14 cellular contexts compared by ENCODE assay signal in the genomic region with DNA sequence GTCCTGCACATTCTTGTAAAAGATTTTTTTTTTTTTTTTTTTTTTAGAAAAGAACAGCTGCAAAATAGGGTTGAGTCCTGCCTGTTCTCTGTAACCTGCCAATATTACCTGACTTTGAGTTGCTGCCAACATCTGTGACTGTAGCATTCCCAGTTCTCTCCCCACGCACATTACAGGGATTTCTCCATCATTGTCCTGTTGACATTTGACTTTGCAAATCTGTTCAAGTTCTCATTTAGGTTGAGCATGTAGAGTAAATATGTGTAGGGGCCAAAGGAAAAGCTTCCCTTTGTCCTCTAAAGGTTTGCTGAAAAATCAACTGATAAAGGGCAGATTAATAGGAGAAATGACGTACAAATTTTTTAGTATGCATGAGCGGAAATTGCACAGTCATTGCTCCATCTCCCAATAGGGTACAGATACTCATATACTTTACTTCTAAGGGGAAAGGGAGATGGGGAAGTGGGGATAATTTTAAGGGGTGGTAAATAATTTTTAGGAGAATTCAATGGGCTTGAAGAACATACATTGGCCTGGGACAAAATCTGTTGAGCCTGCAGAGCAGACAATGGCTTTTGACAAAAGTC.
DNase-seq lines count a peak whose midpoint lies in the region; ATAC-seq and TF ChIP-seq lines count a peak whose summit lies in the region.
"Had no signal": no experiment of that assay in that cellular context is flagged by ENCODE, and none has a peak within 500 bp of the region (broad histone marks: within the 10 kb centered on the region; RNA-seq: fewer than 3 reads in every experiment).

No MANE protein-coding gene starts in this region.

- no TSS peak for BruUV-seq in IMR-90 (replicated peaks; lab: Mats Ljungman, UMichigan)

- TF ChIP-seq CTCF in IMR-90 (conservative IDR thresholded peaks at IDR 0.05; ENCODE audit: low read depth, low read length) = no peak

- no peak for TF ChIP-seq POLR2A in IMR-90 (IDR thresholded peaks at IDR 0.05; ENCODE audit: low read depth, low read length)

- H3K14ac ChIP-seq in IMR-90 (replicated peaks; ENCODE audit: low read depth, low read length) = no peak overlapping the region

- H4K20me1 ChIP-seq in IMR-90 (ENCODE audit: insufficient read depth, low read length) = no peaks in the 10 kb centered on the region

- H3K36me3 ChIP-seq in IMR-90 (ENCODE audit: control insufficient read depth, insufficient read depth, low read length) = no peaks in the 10 kb centered on the region
- H3K36me3 ChIP-seq: BE2C had no signal

- in situ Hi-C loops in IMR-90 (cut with MboI; ENCODE audit: low sequenced_read_pairs) = no loop called here

- H2AK9ac ChIP-seq in IMR-90 (replicated peaks; ENCODE audit: low read depth, low read length, poor library complexity) = no peak overlapping the region

- H3K18ac ChIP-seq in IMR-90 (ENCODE audit: low read depth, low read length) = no peak overlapping the region

- no peaks in the 10 kb centered on the region for H3K79me1 ChIP-seq in IMR-90 (ENCODE audit: low read depth in 1 of 2, low read length in 2 of 2)

- H4K5ac ChIP-seq in IMR-90 (ENCODE audit: low read depth, low read length) = no peak overlapping the region

- no peak overlapping the region for H3K27ac ChIP-seq in IMR-90 (ENCODE audit: insufficient read depth, low read length)
- H3K27ac ChIP-seq: C4-2B had no signal

- CTCF ChIA-PET in IMR-90 (lab: Yijun Ruan, JAX) = interaction anchor here (0.6 kb wide), 1 partner anchor 1147 kb away, joined by 4 read pairs; no protein-coding TSS in a partner anchor

- H3K23ac ChIP-seq in IMR-90 (ENCODE audit: low read depth, low read length) = no peak overlapping the region

- no peak overlapping the region for H2BK120ac ChIP-seq in IMR-90 (ENCODE audit: low read depth, low read length)

- TF ChIP-seq RAD21 in IMR-90 (IDR thresholded peaks at IDR 0.05; ENCODE audit: low read length) = no peak

- H3K56ac ChIP-seq in IMR-90 (ENCODE audit: extremely low read depth, insufficient read depth, low read length) = no peak overlapping the region

- intact Hi-C loops in IMR-90 (cut with micrococcal nuclease) = no loop called here

- H3K4me2 ChIP-seq in IMR-90 (ENCODE audit: low read depth, low read length) = no peak overlapping the region

- peaks cover 2% of the 10 kb centered on the region; the same call in 1 of the 2 replicates for H3K9me3 ChIP-seq in IMR-90 (ENCODE audit: control insufficient read depth, insufficient read depth, low read length)
- H3K9me3 ChIP-seq: BE2C had no signal

- no peak overlapping the region for H3K9ac ChIP-seq in IMR-90 (ENCODE audit: low read depth, low read length)

- no CpG with 5 or more reads among the region's 3 CpGs for WGBS in IMR-90 (ENCODE audit: extremely low coverage in 2 of 2, insufficient read length in 1 of 2), 2 experiments

- H3K4me1 ChIP-seq in IMR-90 (ENCODE audit: control insufficient read depth, insufficient read depth, low read length) = no peaks in the 10 kb centered on the region
- H3K4me1 ChIP-seq: BE2C had no signal

- DNase-seq in NCI-H2171 treated with DMSO at 0.1 percent for 48 hours (lab: John Stamatoyannopoulos, UW) (peak; percentile 59), NCI-H2171 (lab: John Stamatoyannopoulos, UW) (no peak), IMR-90 (no peak), left lobe of liver (ENCODE audit: low spot score) (peak; percentile 79), GF-D8 (lab: John Stamatoyannopoulos, UW) (no peak)
- DNase-seq in activated CD4-positive, alpha-beta T cell treated with anti-CD3 and anti-CD28 coated beads, Interleukin-2, amount 50 U/mL, for 1 hour = no peak
- DNase-seq: 8988T; BE2C; CD4-positive, alpha-beta memory T cell; DMS53; KG1 had no signal

- ATAC-seq in IMR-90 (ENCODE audit: low read depth) (no peak), left lobe of liver (peak; percentile 66), HG02852 (IDR thresholded peaks at IDR 0.05; ENCODE audit: unreplicated experiment) (no peak)
- ATAC-seq: HCT116 had no signal

- H3K9me1 ChIP-seq in IMR-90 (ENCODE audit: insufficient read depth, low read length) = no peaks in the 10 kb centered on the region

- no peak overlapping the region for H2BK15ac ChIP-seq in IMR-90 (ENCODE audit: low read depth, low read length)

- no peak overlapping the region for H2BK20ac ChIP-seq in IMR-90 (ENCODE audit: low read depth, low read length)

- POLR2A ChIA-PET in IMR-90 (lab: Charles Lee; ENCODE audit: unreplicated experiment) = no interaction called here

- no peak overlapping the region for H2AFZ ChIP-seq in IMR-90 (replicated peaks; ENCODE audit: low read length, poor library complexity)

- H3K27me3 ChIP-seq in IMR-90 (ENCODE audit: control insufficient read depth, insufficient read depth, low read length) = no peaks in the 10 kb centered on the region
- H3K27me3 ChIP-seq: BE2C had no signal

- dilution Hi-C loops in IMR-90 (cut with HindIII; ENCODE audit: low sequenced_read_pairs, unreplicated experiment) = no loop called here

- H3K4ac ChIP-seq in IMR-90 (ENCODE audit: low read depth, low read length) = no peak overlapping the region

- no peak overlapping the region for H2AK5ac ChIP-seq in IMR-90 (ENCODE audit: low read depth, low read length)

- H2BK5ac ChIP-seq in IMR-90 (ENCODE audit: low read depth, low read length, poor library complexity, severe bottlenecking) = no peak overlapping the region

- H3K4me3 ChIP-seq in IMR-90 (ENCODE audit: insufficient read depth, low read depth, low read length) = no peak overlapping the region

- no peak overlapping the region for H4K8ac ChIP-seq in IMR-90 (ENCODE audit: low read depth in 2 of 2, low read length in 2 of 2)

- H4K91ac ChIP-seq in IMR-90 (ENCODE audit: insufficient read depth, low read depth, low read length) = no peak overlapping the region

TF ChIP-seq in IMR-90, 13 proteins besides CTCF, POLR2A, EP300 and RAD21:
- TF ChIP-seq RFX5 (IDR thresholded peaks at IDR 0.05; ENCODE audit: low read depth, low read length) = no peak
- no peak for TF ChIP-seq BHLHE40 (IDR thresholded peaks at IDR 0.05; ENCODE audit: low read depth, low read length)
- TF ChIP-seq, protein P1, sequence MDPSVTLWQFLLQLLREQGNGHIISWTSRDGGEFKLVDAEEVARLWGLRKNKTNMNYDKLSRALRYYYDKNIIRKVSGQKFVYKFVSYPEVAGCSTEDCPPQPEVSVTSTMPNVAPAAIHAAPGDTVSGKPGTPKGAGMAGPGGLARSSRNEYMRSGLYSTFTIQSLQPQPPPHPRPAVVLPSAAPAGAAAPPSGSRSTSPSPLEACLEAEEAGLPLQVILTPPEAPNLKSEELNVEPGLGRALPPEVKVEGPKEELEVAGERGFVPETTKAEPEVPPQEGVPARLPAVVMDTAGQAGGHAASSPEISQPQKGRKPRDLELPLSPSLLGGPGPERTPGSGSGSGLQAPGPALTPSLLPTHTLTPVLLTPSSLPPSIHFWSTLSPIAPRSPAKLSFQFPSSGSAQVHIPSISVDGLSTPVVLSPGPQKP (IDR thresholded peaks at IDR 0.05; ENCODE audit: borderline replicate concordance, low read depth, low read length) = no peak
- no peak for TF ChIP-seq MXI1 (IDR thresholded peaks at IDR 0.05; ENCODE audit: borderline replicate concordance, low read depth, low read length)
- TF ChIP-seq RCOR1 (IDR thresholded peaks at IDR 0.05; ENCODE audit: insufficient replicate concordance, low read length) = no peak
- peak; percentile 68 for TF ChIP-seq NFE2L2 (IDR thresholded peaks at IDR 0.05; ENCODE audit: low read depth, low read length)
- no peak for TF ChIP-seq MAFK (IDR thresholded peaks at IDR 0.05; ENCODE audit: low read depth, low read length)
- TF ChIP-seq MAZ (IDR thresholded peaks at IDR 0.05; ENCODE audit: borderline replicate concordance, low read depth, low read length) = no peak

Comparison
In these comparisons a context has a peak if more than half of its experiments do, and no peak if none do; other contexts are left out.
1. DNase-seq: peak in NCI-H2171 treated with DMSO at 0.1 percent for 48 hours (single experiment) and left lobe of liver (single experiment); none in NCI-H2171 (single experiment), IMR-90 (single experiment), activated CD4-positive, alpha-beta T cell treated with anti-CD3 and anti-CD28 coated beads, Interleukin-2, amount 50 U/mL, for 1 hour (single experiment) and GF-D8 (single experiment).